ENCODE assay signal across 1 cellular context in the genomic region with DNA sequence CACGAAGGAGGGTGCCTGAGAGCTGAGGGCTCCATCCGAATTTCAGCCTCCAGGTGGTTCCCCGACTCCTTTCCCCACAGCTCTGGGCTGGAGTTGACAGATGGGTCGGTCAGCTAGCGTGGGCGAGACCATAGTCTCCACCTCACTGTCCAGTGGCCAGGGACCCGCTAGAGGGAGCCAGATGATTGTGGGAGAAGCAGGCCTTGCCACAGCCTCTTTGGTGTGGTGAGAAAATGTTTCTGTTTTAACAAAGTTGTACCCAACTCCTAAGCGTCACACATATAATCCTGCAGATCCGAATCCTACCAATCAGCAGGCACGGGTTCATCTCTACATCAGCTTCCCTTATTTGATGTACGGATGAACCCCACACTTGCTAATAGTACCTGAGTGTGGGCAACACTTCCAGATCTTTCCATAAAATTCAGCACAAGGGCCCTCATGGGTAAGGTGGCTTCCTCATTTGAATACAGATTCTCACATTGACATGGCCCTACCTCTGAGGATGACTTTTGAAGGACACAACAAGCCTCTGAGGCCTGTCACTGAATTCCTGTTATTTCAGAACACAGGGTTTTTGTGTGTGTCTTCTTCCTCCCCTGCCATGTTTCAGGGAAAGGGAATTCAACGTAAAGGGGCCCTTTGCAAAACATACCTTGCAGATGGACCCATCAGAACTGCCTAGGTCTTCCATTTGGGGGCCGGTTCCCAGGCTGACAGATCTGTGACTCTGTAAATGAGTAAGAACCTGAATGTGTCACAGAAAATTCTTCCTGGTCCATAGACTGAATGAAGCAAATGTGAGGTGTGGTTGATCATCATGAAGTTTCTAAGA.
TF ChIP-seq lines count a peak whose summit lies in the region.

No MANE protein-coding gene starts in this region.

TF ChIP-seq in HepG2, 621 proteins besides CTCF, POLR2A, EP300 and RAD21 (continued from another document and continues in another):
- TF ChIP-seq, protein P1, sequence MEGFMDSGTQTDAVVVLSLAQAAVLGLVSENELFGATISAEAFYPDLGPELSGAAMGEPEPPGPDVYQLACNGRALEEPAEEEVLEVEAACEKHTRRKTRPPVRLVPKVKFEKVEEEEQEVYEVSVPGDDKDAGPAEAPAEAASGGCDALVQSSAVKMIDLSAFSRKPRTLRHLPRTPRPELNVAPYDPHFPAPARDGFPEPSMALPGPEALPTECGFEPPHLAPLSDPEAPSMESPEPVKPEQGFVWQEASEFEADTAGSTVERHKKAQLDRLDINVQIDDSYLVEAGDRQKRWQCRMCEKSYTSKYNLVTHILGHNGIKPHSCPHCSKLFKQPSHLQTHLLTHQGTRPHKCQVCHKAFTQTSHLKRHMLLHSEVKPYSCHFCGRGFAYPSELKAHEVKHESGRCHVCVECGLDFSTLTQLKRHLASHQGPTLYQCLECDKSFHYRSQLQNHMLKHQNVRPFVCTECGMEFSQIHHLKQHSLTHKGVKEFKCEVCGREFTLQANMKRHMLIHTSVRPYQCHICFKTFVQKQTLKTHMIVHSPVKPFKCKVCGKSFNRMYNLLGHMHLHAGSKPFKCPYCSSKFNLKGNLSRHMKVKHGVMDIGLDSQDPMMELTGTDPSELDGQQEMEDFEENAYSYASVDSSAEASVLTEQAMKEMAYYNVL (CRISPR knock-in tag; IDR thresholded peaks at IDR 0.05; ENCODE audit: borderline replicate concordance), result peak; percentile 52; the same call in 1 of the 2 replicates
- TF ChIP-seq, protein P2, sequence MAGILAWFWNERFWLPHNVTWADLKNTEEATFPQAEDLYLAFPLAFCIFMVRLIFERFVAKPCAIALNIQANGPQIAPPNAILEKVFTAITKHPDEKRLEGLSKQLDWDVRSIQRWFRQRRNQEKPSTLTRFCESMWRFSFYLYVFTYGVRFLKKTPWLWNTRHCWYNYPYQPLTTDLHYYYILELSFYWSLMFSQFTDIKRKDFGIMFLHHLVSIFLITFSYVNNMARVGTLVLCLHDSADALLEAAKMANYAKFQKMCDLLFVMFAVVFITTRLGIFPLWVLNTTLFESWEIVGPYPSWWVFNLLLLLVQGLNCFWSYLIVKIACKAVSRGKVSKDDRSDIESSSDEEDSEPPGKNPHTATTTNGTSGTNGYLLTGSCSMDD (CRISPR knock-in tag; IDR thresholded peaks at IDR 0.05), result no peak
- no peak for TF ChIP-seq PHF5A (CRISPR knock-in tag; IDR thresholded peaks at IDR 0.05; ENCODE audit: low read depth, unreplicated experiment)
- peak; percentile 13 for TF ChIP-seq SKI (IDR thresholded peaks at IDR 0.05; ENCODE audit: partially characterized antibody)
- peak; percentile 34; the same call in 1 of the 2 replicates for TF ChIP-seq KAT8 (CRISPR knock-in tag; IDR thresholded peaks at IDR 0.05)
- TF ChIP-seq, protein P3, sequence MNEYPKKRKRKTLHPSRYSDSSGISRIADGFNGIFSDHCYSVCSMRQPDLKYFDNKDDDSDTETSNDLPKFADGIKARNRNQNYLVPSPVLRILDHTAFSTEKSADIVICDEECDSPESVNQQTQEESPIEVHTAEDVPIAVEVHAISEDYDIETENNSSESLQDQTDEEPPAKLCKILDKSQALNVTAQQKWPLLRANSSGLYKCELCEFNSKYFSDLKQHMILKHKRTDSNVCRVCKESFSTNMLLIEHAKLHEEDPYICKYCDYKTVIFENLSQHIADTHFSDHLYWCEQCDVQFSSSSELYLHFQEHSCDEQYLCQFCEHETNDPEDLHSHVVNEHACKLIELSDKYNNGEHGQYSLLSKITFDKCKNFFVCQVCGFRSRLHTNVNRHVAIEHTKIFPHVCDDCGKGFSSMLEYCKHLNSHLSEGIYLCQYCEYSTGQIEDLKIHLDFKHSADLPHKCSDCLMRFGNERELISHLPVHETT (CRISPR knock-in tag; conservative IDR thresholded peaks at IDR 0.05), result no peak
- no peak for TF ChIP-seq ISX (CRISPR knock-in tag; conservative IDR thresholded peaks at IDR 0.05)
- peak; percentile 99 for TF ChIP-seq STAG1 (CRISPR knock-in tag; IDR thresholded peaks at IDR 0.05)
- TF ChIP-seq ZFP90 (CRISPR knock-in tag; IDR thresholded peaks at IDR 0.05; ENCODE audit: borderline replicate concordance), result 0 out of 2 replicates have a peak, but pooled peaks have one; percentile 31
- TF ChIP-seq SMAD3 (CRISPR knock-in tag; IDR thresholded peaks at IDR 0.05), result peak; percentile 71; the same call in 1 of the 2 replicates
- TF ChIP-seq GPN1 (CRISPR knock-in tag; IDR thresholded peaks at IDR 0.05; ENCODE audit: borderline replicate concordance), result no peak
- TF ChIP-seq CHD2 (IDR thresholded peaks at IDR 0.05; ENCODE audit: low read depth, low read length), result no peak
- TF ChIP-seq, protein P4, sequence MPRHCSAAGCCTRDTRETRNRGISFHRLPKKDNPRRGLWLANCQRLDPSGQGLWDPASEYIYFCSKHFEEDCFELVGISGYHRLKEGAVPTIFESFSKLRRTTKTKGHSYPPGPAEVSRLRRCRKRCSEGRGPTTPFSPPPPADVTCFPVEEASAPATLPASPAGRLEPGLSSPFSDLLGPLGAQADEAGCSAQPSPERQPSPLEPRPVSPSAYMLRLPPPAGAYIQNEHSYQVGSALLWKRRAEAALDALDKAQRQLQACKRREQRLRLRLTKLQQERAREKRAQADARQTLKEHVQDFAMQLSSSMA (CRISPR knock-in tag; IDR thresholded peaks at IDR 0.05), result 0 out of 2 replicates have a peak, but pooled peaks have one; percentile 27
- TF ChIP-seq KLF11 (CRISPR knock-in tag; IDR thresholded peaks at IDR 0.05), result no peak
- TF ChIP-seq, protein P5, sequence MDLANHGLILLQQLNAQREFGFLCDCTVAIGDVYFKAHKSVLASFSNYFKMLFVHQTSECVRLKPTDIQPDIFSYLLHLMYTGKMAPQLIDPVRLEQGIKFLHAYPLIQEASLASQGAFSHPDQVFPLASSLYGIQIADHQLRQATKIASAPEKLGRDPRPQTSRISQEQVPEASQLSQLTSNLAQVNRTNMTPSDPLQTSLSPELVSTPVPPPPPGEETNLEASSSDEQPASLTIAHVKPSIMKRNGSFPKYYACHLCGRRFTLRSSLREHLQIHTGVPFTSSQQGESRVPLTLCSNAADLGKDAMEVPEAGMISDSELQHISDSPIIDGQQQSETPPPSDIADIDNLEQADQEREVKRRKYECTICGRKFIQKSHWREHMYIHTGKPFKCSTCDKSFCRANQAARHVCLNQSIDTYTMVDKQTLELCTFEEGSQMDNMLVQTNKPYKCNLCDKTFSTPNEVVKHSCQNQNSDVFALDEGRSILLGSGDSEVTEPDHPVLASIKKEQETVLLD (CRISPR knock-in tag; IDR thresholded peaks at IDR 0.05; ENCODE audit: low read depth), result no peak
- TF ChIP-seq ZNF772 (CRISPR knock-in tag; IDR thresholded peaks at IDR 0.05), result 0 out of 2 replicates have a peak, but pooled peaks have one; percentile 29
- no peak for TF ChIP-seq DNMT1 (CRISPR knock-in tag; IDR thresholded peaks at IDR 0.05)
- TF ChIP-seq ZNF563 (CRISPR knock-in tag; IDR thresholded peaks at IDR 0.05), result no peak
- peak; percentile 54; the same call in 1 of the 2 replicates for TF ChIP-seq ZNF205 (CRISPR knock-in tag; IDR thresholded peaks at IDR 0.05)
- no peak for TF ChIP-seq SIN3A (IDR thresholded peaks at IDR 0.05; ENCODE audit: borderline replicate concordance, low read depth, low read length)
- TF ChIP-seq PLRG1 (conservative IDR thresholded peaks at IDR 0.05), result no peak
- no peak for TF ChIP-seq ZNF773 (CRISPR knock-in tag; IDR thresholded peaks at IDR 0.05; ENCODE audit: borderline replicate concordance)
- no peak for TF ChIP-seq FOXP1 (IDR thresholded peaks at IDR 0.05)
- TF ChIP-seq FOXP1 (CRISPR knock-in tag; IDR thresholded peaks at IDR 0.05), result no peak
- no peak for TF ChIP-seq ZNF615 (CRISPR knock-in tag; IDR thresholded peaks at IDR 0.05; ENCODE audit: borderline replicate concordance)
- TF ChIP-seq FOXO1 (CRISPR knock-in tag; IDR thresholded peaks at IDR 0.05), result peak; percentile 44
- TF ChIP-seq, protein P6, sequence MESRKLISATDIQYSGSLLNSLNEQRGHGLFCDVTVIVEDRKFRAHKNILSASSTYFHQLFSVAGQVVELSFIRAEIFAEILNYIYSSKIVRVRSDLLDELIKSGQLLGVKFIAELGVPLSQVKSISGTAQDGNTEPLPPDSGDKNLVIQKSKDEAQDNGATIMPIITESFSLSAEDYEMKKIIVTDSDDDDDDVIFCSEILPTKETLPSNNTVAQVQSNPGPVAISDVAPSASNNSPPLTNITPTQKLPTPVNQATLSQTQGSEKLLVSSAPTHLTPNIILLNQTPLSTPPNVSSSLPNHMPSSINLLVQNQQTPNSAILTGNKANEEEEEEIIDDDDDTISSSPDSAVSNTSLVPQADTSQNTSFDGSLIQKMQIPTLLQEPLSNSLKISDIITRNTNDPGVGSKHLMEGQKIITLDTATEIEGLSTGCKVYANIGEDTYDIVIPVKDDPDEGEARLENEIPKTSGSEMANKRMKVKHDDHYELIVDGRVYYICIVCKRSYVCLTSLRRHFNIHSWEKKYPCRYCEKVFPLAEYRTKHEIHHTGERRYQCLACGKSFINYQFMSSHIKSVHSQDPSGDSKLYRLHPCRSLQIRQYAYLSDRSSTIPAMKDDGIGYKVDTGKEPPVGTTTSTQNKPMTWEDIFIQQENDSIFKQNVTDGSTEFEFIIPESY (CRISPR knock-in tag; IDR thresholded peaks at IDR 0.05), result peak; percentile 70; the same call in 1 of the 2 replicates
- no peak for TF ChIP-seq ARNTL (CRISPR knock-in tag; IDR thresholded peaks at IDR 0.05)
- TF ChIP-seq, protein P7, sequence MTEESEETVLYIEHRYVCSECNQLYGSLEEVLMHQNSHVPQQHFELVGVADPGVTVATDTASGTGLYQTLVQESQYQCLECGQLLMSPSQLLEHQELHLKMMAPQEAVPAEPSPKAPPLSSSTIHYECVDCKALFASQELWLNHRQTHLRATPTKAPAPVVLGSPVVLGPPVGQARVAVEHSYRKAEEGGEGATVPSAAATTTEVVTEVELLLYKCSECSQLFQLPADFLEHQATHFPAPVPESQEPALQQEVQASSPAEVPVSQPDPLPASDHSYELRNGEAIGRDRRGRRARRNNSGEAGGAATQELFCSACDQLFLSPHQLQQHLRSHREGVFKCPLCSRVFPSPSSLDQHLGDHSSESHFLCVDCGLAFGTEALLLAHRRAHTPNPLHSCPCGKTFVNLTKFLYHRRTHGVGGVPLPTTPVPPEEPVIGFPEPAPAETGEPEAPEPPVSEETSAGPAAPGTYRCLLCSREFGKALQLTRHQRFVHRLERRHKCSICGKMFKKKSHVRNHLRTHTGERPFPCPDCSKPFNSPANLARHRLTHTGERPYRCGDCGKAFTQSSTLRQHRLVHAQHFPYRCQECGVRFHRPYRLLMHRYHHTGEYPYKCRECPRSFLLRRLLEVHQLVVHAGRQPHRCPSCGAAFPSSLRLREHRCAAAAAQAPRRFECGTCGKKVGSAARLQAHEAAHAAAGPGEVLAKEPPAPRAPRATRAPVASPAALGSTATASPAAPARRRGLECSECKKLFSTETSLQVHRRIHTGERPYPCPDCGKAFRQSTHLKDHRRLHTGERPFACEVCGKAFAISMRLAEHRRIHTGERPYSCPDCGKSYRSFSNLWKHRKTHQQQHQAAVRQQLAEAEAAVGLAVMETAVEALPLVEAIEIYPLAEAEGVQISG (CRISPR knock-in tag; IDR thresholded peaks at IDR 0.05), result peak; percentile 56
- TF ChIP-seq SRSF9 (IDR thresholded peaks at IDR 0.05; ENCODE audit: borderline replicate concordance, insufficient read depth, low read depth, low read length, poor library complexity, severe bottlenecking), result no peak
- no peak for TF ChIP-seq HNRNPH1 (optimal IDR thresholded peaks at IDR 0.05; ENCODE audit: low read depth, low read length)
- TF ChIP-seq, protein P8, sequence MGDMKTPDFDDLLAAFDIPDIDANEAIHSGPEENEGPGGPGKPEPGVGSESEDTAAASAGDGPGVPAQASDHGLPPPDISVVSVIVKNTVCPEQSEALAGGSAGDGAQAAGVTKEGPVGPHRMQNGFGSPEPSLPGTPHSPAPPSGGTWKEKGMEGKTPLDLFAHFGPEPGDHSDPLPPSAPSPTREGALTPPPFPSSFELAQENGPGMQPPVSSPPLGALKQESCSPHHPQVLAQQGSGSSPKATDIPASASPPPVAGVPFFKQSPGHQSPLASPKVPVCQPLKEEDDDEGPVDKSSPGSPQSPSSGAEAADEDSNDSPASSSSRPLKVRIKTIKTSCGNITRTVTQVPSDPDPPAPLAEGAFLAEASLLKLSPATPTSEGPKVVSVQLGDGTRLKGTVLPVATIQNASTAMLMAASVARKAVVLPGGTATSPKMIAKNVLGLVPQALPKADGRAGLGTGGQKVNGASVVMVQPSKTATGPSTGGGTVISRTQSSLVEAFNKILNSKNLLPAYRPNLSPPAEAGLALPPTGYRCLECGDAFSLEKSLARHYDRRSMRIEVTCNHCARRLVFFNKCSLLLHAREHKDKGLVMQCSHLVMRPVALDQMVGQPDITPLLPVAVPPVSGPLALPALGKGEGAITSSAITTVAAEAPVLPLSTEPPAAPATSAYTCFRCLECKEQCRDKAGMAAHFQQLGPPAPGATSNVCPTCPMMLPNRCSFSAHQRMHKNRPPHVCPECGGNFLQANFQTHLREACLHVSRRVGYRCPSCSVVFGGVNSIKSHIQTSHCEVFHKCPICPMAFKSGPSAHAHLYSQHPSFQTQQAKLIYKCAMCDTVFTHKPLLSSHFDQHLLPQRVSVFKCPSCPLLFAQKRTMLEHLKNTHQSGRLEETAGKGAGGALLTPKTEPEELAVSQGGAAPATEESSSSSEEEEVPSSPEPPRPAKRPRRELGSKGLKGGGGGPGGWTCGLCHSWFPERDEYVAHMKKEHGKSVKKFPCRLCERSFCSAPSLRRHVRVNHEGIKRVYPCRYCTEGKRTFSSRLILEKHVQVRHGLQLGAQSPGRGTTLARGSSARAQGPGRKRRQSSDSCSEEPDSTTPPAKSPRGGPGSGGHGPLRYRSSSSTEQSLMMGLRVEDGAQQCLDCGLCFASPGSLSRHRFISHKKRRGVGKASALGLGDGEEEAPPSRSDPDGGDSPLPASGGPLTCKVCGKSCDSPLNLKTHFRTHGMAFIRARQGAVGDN (CRISPR knock-in tag; IDR thresholded peaks at IDR 0.05), result peak; percentile 55
- no peak for TF ChIP-seq ATF1 (CRISPR knock-in tag; IDR thresholded peaks at IDR 0.05)
- peak; percentile 89 for TF ChIP-seq KDM2A (CRISPR knock-in tag; IDR thresholded peaks at IDR 0.05; ENCODE audit: borderline replicate concordance, low read depth)
- no peak for TF ChIP-seq KAT2B (IDR thresholded peaks at IDR 0.05; ENCODE audit: borderline replicate concordance, low read depth, low read length)
- TF ChIP-seq XRCC5 (optimal IDR thresholded peaks at IDR 0.05; ENCODE audit: low read length), result peak; percentile 98
- 0 out of 2 replicates have a peak, but pooled peaks have one; percentile 56 for TF ChIP-seq KDM4B (CRISPR knock-in tag; IDR thresholded peaks at IDR 0.05)
- peak; percentile 49; the same call in 1 of the 2 replicates for TF ChIP-seq ZNF333 (CRISPR knock-in tag; IDR thresholded peaks at IDR 0.05; ENCODE audit: borderline replicate concordance)
- TF ChIP-seq ZNF883 (CRISPR knock-in tag; IDR thresholded peaks at IDR 0.05; ENCODE audit: not compliant biosample characterization), result no peak
- no peak; the same call in 1 of the 2 replicates for TF ChIP-seq ZNF713 (CRISPR knock-in tag; IDR thresholded peaks at IDR 0.05)
- TF ChIP-seq CENPT (CRISPR knock-in tag; IDR thresholded peaks at IDR 0.05; ENCODE audit: low read depth), result no peak
